ENCODE assay signal across 8 cellular contexts in genomic region chr1:17540255-17541001, GRCh38. TPM values are rescaled to one million over a fixed set of nuclear protein-coding genes. Genes with fewer than 3 reads are reported as not detected.
DNase-seq lines count a peak whose midpoint lies in the region; ATAC-seq and TF ChIP-seq lines count a peak whose summit lies in the region.

No MANE protein-coding gene starts in this region.

- TF ChIP-seq CTCF in RWPE2 (IDR thresholded peaks at IDR 0.05; ENCODE audit: poor library complexity, severe bottlenecking) (no peak), fibroblast of villous mesenchyme (IDR thresholded peaks at IDR 0.05; ENCODE audit: insufficient read depth, low read depth, low read length) (no peak), osteocyte (IDR thresholded peaks at IDR 0.05) (no peak)

- H3K4me3 Mint-ChIP-seq in osteocyte (ENCODE audit: unreplicated experiment) = peak overlapping the region; percentile 85

- no peaks in the 10 kb centered on the region for H3K27me3 Mint-ChIP-seq in osteocyte (ENCODE audit: unreplicated experiment)

- H3K4me1 ChIP-seq in RWPE2 (ENCODE audit: insufficient read depth, poor library complexity, severe bottlenecking) = peaks cover 6% of the 10 kb centered on the region

- H3K36me3 Mint-ChIP-seq in osteocyte (ENCODE audit: unreplicated experiment) = no peaks in the 10 kb centered on the region

- H3K9me3 Mint-ChIP-seq in osteocyte (ENCODE audit: unreplicated experiment) = no peaks in the 10 kb centered on the region

- no peaks in the 10 kb centered on the region for H3K9me3 ChIP-seq in RWPE2 (ENCODE audit: severe bottlenecking)

- H3K4me1 Mint-ChIP-seq in osteocyte (ENCODE audit: unreplicated experiment) = peaks cover 30% of the 10 kb centered on the region

- H3K27ac ChIP-seq in RWPE2 (ENCODE audit: poor library complexity, severe bottlenecking) = no peak overlapping the region

- in situ Hi-C loops in G401 (cut with HindIII; ENCODE audit: low sequenced_read_pairs) = no loop called here

- DNase-seq in G401 (ENCODE audit: low spot score) (peak; percentile 97), RWPE2 (ENCODE audit: low spot score) (no peak), fibroblast of villous mesenchyme (ENCODE audit: low read depth) (peak; percentile 28), osteocyte (ENCODE audit: extremely low spot score, unreplicated experiment) (no peak), globus pallidus (ENCODE audit: low spot score) (no peak), 8988T (no peak)
- no peak for DNase-seq in activated CD8-positive, alpha-beta memory T cell treated with anti-CD3 and anti-CD28 coated beads, Interleukin-2, amount 50 U/mL, for 4 hours

- H3K27ac Mint-ChIP-seq in osteocyte (ENCODE audit: unreplicated experiment) = peak overlapping the region; percentile 90

- ATAC-seq in RWPE2 (ENCODE audit: low read depth) = peak; percentile 35; the same call in 2 of the 3 replicates
- no peak for ATAC-seq in HG02763 (IDR thresholded peaks at IDR 0.05; ENCODE audit: unreplicated experiment)

- peak overlapping the region; percentile 96 for H3K4me3 ChIP-seq in RWPE2 (ENCODE audit: severe bottlenecking)
- peak overlapping the region; percentile 74 for H3K4me3 ChIP-seq in fibroblast of villous mesenchyme (ENCODE audit: low read depth, low read length)

- no peaks in the 10 kb centered on the region for H3K27me3 ChIP-seq in RWPE2 (ENCODE audit: insufficient read depth, poor library complexity, severe bottlenecking)

- no peaks in the 10 kb centered on the region for H3K36me3 ChIP-seq in RWPE2 (ENCODE audit: low read depth)

RNA-seq across cellular contexts. Expression of gene ARHGEF10L, which starts 0.9 kb away (rescaled TPM):
- total RNA-seq in G401 (2014; rRNA removed; shearing (Covaris generic)) = 16.4 and 19.6 TPM in 2 replicates
- 16.8 and 18.7 TPM in 2 replicates for total RNA-seq in fibroblast of villous mesenchyme
- 24.0 and 26.0 TPM in 2 replicates for total RNA-seq in osteocyte

Comparison
In these comparisons a context has a peak if more than half of its experiments do, and no peak if none do; other contexts are left out.
1. DNase-seq: peak in G401 (single experiment) and fibroblast of villous mesenchyme (single experiment); none in RWPE2 (single experiment), osteocyte (single experiment), globus pallidus (single experiment), 8988T (single experiment) and activated CD8-positive, alpha-beta memory T cell treated with anti-CD3 and anti-CD28 coated beads, Interleukin-2, amount 50 U/mL, for 4 hours (single experiment).